23 cellular contexts compared by ENCODE assay signal in the genomic region with DNA sequence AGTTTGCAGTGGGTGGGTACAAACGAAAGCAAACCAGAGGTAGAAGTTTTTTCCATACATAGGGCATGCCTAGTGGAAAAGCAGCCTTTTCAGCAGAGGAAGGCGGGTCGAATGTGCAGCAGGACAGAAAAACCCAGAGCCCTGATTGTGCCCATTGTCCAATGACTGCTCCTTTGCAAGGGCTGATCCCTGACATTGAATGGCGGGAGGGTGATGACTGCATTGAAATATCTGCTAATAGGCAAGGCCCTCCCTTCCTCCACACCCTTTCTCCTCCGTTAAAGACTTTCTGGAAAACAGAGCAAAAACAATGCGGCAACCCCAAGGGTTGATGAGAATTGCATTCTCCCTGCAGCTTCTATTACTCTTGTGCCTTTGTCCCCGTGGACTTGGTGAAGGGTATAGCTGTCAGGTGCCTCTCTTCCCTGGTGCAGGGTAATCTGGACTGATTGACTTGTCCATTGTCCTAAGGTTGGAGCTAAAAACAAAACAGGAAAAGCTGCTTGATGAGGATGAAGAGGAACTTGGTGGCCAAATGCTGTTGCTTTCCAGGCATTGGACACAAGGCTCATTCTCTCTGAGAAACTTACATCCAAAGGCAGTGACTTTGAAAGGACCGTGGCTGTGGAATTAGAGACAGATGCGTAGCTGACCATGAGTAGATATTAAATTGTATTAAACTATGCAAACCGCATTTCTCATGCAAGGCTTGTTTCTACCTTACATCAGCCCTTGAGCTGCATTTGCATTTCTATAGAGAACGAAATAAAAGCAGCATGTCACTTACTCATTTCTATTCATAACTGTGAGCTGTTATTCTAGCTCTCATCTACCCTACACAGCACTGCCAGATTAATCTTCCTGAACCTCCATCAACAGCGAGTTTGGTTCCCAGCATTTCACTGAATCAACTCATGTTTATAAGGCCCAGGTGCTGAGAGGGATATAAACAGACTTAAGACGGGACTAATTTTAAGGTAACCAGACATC.
DNase-seq lines count a peak whose midpoint lies in the region; ATAC-seq, FAIRE-seq and TF ChIP-seq lines count a peak whose summit lies in the region.
"Had no signal": no experiment of that assay in that cellular context is flagged by ENCODE, and none has a peak within 500 bp of the region (broad histone marks: within the 10 kb centered on the region; RNA-seq: fewer than 3 reads in every experiment).

No MANE protein-coding gene starts in this region.

- peaks cover 4% of the 10 kb centered on the region for H3K9me3 Mint-ChIP-seq in astrocyte (ENCODE audit: unreplicated experiment)

- H3K27ac Mint-ChIP-seq in astrocyte (ENCODE audit: unreplicated experiment): no peak overlapping the region

- H3K4me2 ChIP-seq in astrocyte (ENCODE audit: low read length): peak overlapping the region; percentile 7

- no peak overlapping the region for H3K9ac ChIP-seq in astrocyte (ENCODE audit: low read length)

- H3K4me1 ChIP-seq in left ventricle myocardium inferior (peaks cover 30% of the 10 kb centered on the region), astrocyte (ENCODE audit: insufficient read depth, low read length) (no peaks in the 10 kb centered on the region), small intestine (ENCODE audit: control insufficient read depth in 2 of 2, insufficient read depth in 1 of 2, low read depth in 1 of 2, low read length in 1 of 2) (no peaks in the 10 kb centered on the region)
- H3K4me1 ChIP-seq: SJSA1 had no signal

- H3K36me3 ChIP-seq in left ventricle myocardium inferior (no peaks in the 10 kb centered on the region), astrocyte (ENCODE audit: insufficient read depth, low read length) (no peaks in the 10 kb centered on the region), small intestine (ENCODE audit: control insufficient read depth in 2 of 2, insufficient read depth in 2 of 2, low read length in 2 of 2) (no peaks in the 10 kb centered on the region)
- H3K36me3 ChIP-seq: SJSA1 had no signal

- H3K27me3 Mint-ChIP-seq in astrocyte (ENCODE audit: low read depth, unreplicated experiment): peaks cover 4% of the 10 kb centered on the region

- no peak for FAIRE-seq in astrocyte (lab: Jason Lieb, UNC)
- no peak for FAIRE-seq in small intestine (lab: Jason Lieb, UNC)
- FAIRE-seq: GM12891, GM18507, H54 had no signal

- ATAC-seq in left cardiac atrium (no peak), GM21786 (IDR thresholded peaks at IDR 0.05; ENCODE audit: unreplicated experiment) (no peak), GM21717 (IDR thresholded peaks at IDR 0.05; ENCODE audit: unreplicated experiment) (no peak)
- ATAC-seq: PC-3 had no signal

- WGBS in small intestine, 3 donors: 84 to 91% (median 85%) methylated on average over 13 of the region's 13 CpGs

- no peak for TF ChIP-seq CTCF in left ventricle myocardium inferior (IDR thresholded peaks at IDR 0.05; ENCODE audit: borderline replicate concordance)
- no peak for TF ChIP-seq CTCF in astrocyte (IDR thresholded peaks at IDR 0.05; ENCODE audit: insufficient read depth, low read depth, low read length)

- H3K27me3 ChIP-seq in left ventricle myocardium inferior (ENCODE audit: low read depth) (no peaks in the 10 kb centered on the region), astrocyte (ENCODE audit: insufficient read depth, low read length) (no peaks in the 10 kb centered on the region), small intestine (ENCODE audit: control insufficient read depth in 2 of 2, insufficient read depth in 2 of 2, low read length in 2 of 2) (no peaks in the 10 kb centered on the region)
- H3K27me3 ChIP-seq: SJSA1 had no signal

- no peaks in the 10 kb centered on the region for H3K9me3 ChIP-seq in left ventricle myocardium inferior (replicated peaks)
- H3K9me3 ChIP-seq in astrocyte (ENCODE audit: insufficient read depth, low read depth, low read length): no peaks in the 10 kb centered on the region
- no peaks in the 10 kb centered on the region for H3K9me3 ChIP-seq in iPS-18c (ENCODE audit: control insufficient read depth, insufficient read depth, low read length)
- H3K9me3 ChIP-seq in small intestine (ENCODE audit: control insufficient read depth, low read depth): no peaks in the 10 kb centered on the region
- H3K9me3 ChIP-seq: SJSA1 had no signal

- H3K4me3 ChIP-seq in left ventricle myocardium inferior (no peak overlapping the region), astrocyte (ENCODE audit: insufficient read depth, low read depth, low read length) (no peak overlapping the region), iPS-18c (ENCODE audit: insufficient read depth, low read depth, low read length) (0 out of 2 replicates have a peak overlapping the region, but pooled peaks have one; percentile 5), small intestine (ENCODE audit: low read depth in 1 of 2, low read length in 2 of 2) (no peak overlapping the region)
- H3K4me3 ChIP-seq: SJSA1 had no signal

- H3K36me3 Mint-ChIP-seq in astrocyte (ENCODE audit: low read depth, unreplicated experiment): peaks cover 3% of the 10 kb centered on the region

- no peaks in the 10 kb centered on the region for H3K79me2 ChIP-seq in astrocyte (ENCODE audit: insufficient read depth, low read length)

- intact Hi-C loops in left ventricle myocardium inferior (cut with micrococcal nuclease): no loop called here
- intact Hi-C loops in left cardiac atrium (cut with DNase I): no loop called here

- H3K4me3 Mint-ChIP-seq in astrocyte (ENCODE audit: unreplicated experiment): no peak overlapping the region

- H2AFZ ChIP-seq in astrocyte (ENCODE audit: low read depth, low read length): no peak overlapping the region

- H3K27ac ChIP-seq in left ventricle myocardium inferior (replicated peaks): peak overlapping the region; percentile 83
- H3K27ac ChIP-seq in astrocyte (ENCODE audit: low read depth, low read length): no peak overlapping the region
- H3K27ac ChIP-seq in small intestine (ENCODE audit: low read depth in 1 of 2, low read length in 1 of 2): no peak overlapping the region
- H3K27ac ChIP-seq: C4-2B, RWPE1, SJSA1 had no signal

- no peaks in the 10 kb centered on the region for H3K4me1 Mint-ChIP-seq in astrocyte (ENCODE audit: low read depth, unreplicated experiment)

- no peak for DNase-seq in left ventricle myocardium inferior
- DNase-seq in left cardiac atrium: no peak
- DNase-seq in astrocyte (ENCODE audit: low read depth): peak; percentile 10
- peak; percentile 18 for DNase-seq in superior temporal gyrus (ENCODE audit: extremely low spot score)
- no peak for DNase-seq in small intestine
- DNase-seq: DMS 273 treated with DMSO at 0.1 percent for 48 hours, GF-D8, IMR-90, Karpas-422, MM.1S, NCI-H1694 treated with DMSO at 0.1 percent for 48 hours, NCI-H2171 treated with DMSO at 0.1 percent for 48 hours, NCI-H774, PC-3 had no signal

- no peaks in the 10 kb centered on the region for H4K20me1 ChIP-seq in astrocyte (ENCODE audit: insufficient read depth, low read length)

Comparison
In these comparisons a context has a peak if more than half of its experiments do, and no peak if none do; other contexts are left out.
1. DNase-seq: peak in astrocyte (single experiment) and superior temporal gyrus (single experiment); none in left ventricle myocardium inferior (single experiment), left cardiac atrium (single experiment) and small intestine (single experiment).